36 cellular contexts compared by ENCODE assay signal in the genomic region with DNA sequence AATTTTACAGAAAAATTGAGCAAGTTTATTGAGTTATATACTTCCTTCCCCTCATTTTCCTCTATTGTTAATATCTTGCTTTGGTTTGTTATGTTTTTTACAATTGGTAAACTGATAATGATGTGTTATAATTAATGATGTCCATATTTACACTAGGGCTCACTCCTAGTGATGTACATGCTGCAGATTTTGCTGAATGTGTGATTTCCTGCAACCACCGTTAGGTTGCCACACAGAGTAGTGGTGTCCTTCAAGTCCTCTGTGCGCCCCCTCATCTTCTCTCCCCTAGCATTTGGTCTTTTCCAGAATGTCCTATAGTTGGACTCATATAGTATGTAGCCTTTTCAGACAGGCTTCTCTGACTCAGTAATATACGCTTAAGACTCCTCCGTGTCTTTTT.
"Had no signal": no experiment of that assay in that cellular context is flagged by ENCODE, and none has a peak within 500 bp of the region (broad histone marks: within the 10 kb centered on the region; RNA-seq: fewer than 3 reads in every experiment).

No MANE protein-coding gene starts in this region.

- H3K27me3 Mint-ChIP-seq: activated B cell treated with CpG ODN at 0.5 μM for 24 hours; activated CD8-positive, alpha-beta T cell treated with anti-CD3 and anti-CD28 coated beads for 36 hours; activated naive CD4-positive, alpha-beta T cell treated with anti-CD3 and anti-CD28 coated beads, Interleukin-2, amount 10 ng/mL, durations not matched to agents 7 days and 5 days; activated naive CD8-positive, alpha-beta T cell; activated naive CD8-positive, alpha-beta T cell treated with anti-CD3 and anti-CD28 coated beads, Interleukin-2, amount 50 U/mL, for 24 hours had no signal

- H3K9me3 Mint-ChIP-seq: activated B cell treated with CpG ODN at 0.5 μM for 24 hours; activated CD8-positive, alpha-beta T cell treated with anti-CD3 and anti-CD28 coated beads for 36 hours; activated naive CD8-positive, alpha-beta T cell treated with anti-CD3 and anti-CD28 coated beads, Interleukin-2, amount 50 U/mL, for 24 hours; activated T-cell treated with anti-CD3 and anti-CD28 coated beads, Interleukin-2, amount 50 U/mL, for 4 hours had no signal

- H3K27ac Mint-ChIP-seq: activated B cell treated with CpG ODN at 0.5 μM for 24 hours; activated CD8-positive, alpha-beta T cell treated with anti-CD3 and anti-CD28 coated beads for 36 hours; activated naive CD4-positive, alpha-beta T cell treated with anti-CD3 and anti-CD28 coated beads, Interleukin-2, amount 10 ng/mL, durations not matched to agents 7 days and 5 days; activated naive CD8-positive, alpha-beta T cell; activated naive CD8-positive, alpha-beta T cell treated with anti-CD3 and anti-CD28 coated beads, Interleukin-2, amount 50 U/mL, for 24 hours had no signal

- H3K4me2 ChIP-seq: PC-9 had no signal

- H3K27ac ChIP-seq: PC-9, RWPE1, VCaP had no signal

- H3K4me3 ChIP-seq: MG63, PC-9 had no signal

- H3K4me3 Mint-ChIP-seq: activated B cell treated with CpG ODN at 0.5 μM for 24 hours; activated CD8-positive, alpha-beta T cell treated with anti-CD3 and anti-CD28 coated beads for 36 hours; activated naive CD4-positive, alpha-beta T cell treated with anti-CD3 and anti-CD28 coated beads, Interleukin-2, amount 10 ng/mL, durations not matched to agents 7 days and 5 days; activated naive CD8-positive, alpha-beta T cell; activated naive CD8-positive, alpha-beta T cell treated with anti-CD3 and anti-CD28 coated beads, Interleukin-2, amount 50 U/mL, for 24 hours; activated T-cell treated with anti-CD3 and anti-CD28 coated beads, Interleukin-2, amount 50 U/mL, for 4 hours; brain had no signal

- FAIRE-seq: bronchial epithelial cell, RCC 7860 had no signal

- DNase-seq: activated B cell treated with CpG ODN at 0.5 μM for 24 hours; activated CD4-positive, alpha-beta T cell treated with anti-CD3 and anti-CD28 coated beads for 4 hours; activated CD4-positive, alpha-beta T cell treated with anti-CD3 and anti-CD28 coated beads, Interleukin-2, amount 50 U/mL, for 1 hour; activated CD4-positive, CD25-positive, alpha-beta regulatory T cell treated with anti-CD3 and anti-CD28 coated beads, Interleukin-2, amount 50 U/mL, for 72 hours; activated CD8-positive, alpha-beta T cell treated with anti-CD3 and anti-CD28 coated beads for 36 hours; activated effector memory CD4-positive, alpha-beta T cell treated with Interleukin-2 at 50 U/mL for 16 hours; activated naive CD4-positive, alpha-beta T cell treated with anti-CD3 and anti-CD28 coated beads, Interleukin-2, amount 10 ng/mL, durations not matched to agents 7 days and 5 days; activated naive CD8-positive, alpha-beta T cell treated with anti-CD3 and anti-CD28 coated beads, Interleukin-2, amount 50 U/mL, for 24 hours; activated T-cell treated with anti-CD3 and anti-CD28 coated beads for 4 hours; activated T-cell treated with anti-CD3 and anti-CD28 coated beads, Interleukin-2, amount 50 U/mL, for 4 hours; anterior cingulate cortex; caudate nucleus; Kasumi-1; KG1; MG63; NCI-H1048; NCI-H1105 treated with DMSO at 0.1 percent for 48 hours; NCI-H1436; NCI-H1694; NCI-H1930; NCI-H2081 treated with DMSO at 0.1 percent for 48 hours; NCI-H510A; NCI-H526; NCI-H748 treated with DMSO at 0.1 percent for 48 hours; NK-92 treated with Interleukin-12 subunit alpha and Interleukin-12 subunit beta, amount 100 ng/mL, for 24 hours; PC-9; SIG-M5; SW 1271; T-helper 9 cell had no signal

- ATAC-seq: activated CD8-positive, alpha-beta T cell treated with anti-CD3 and anti-CD28 coated beads for 36 hours; activated naive CD8-positive, alpha-beta T cell treated with anti-CD3 and anti-CD28 coated beads, Interleukin-2, amount 50 U/mL, for 24 hours; activated T-cell treated with anti-CD3 and anti-CD28 coated beads, Interleukin-2, amount 50 U/mL, for 4 hours; Right ventricle myocardium inferior had no signal
